1 cellular context compared by ENCODE assay signal in genomic region chr14:24135584-24135833, GRCh38.
TF ChIP-seq lines count a peak whose summit lies in the region.

No MANE protein-coding gene starts in this region.

TF ChIP-seq in H1, 55 proteins besides CTCF, POLR2A, EP300 and RAD21:
- TF ChIP-seq GTF2F1 (IDR thresholded peaks at IDR 0.05; ENCODE audit: borderline replicate concordance, low read depth, low read length) (no peak), NANOG (IDR thresholded peaks at IDR 0.05; ENCODE audit: insufficient read depth, low read depth, low read length, poor library complexity, severe bottlenecking) (no peak), CHD2 (IDR thresholded peaks at IDR 0.05; ENCODE audit: low read length) (no peak), RFX5 (IDR thresholded peaks at IDR 0.05; ENCODE audit: borderline replicate concordance, low read depth, low read length) (no peak), GABPA (IDR thresholded peaks at IDR 0.05; ENCODE audit: borderline replicate concordance, insufficient read depth, low read length) (no peak), MAFK (IDR thresholded peaks at IDR 0.05; ENCODE audit: low read depth, low read length) (no peak), POLR2AphosphoS5 (IDR thresholded peaks at IDR 0.05; ENCODE audit: low read depth, low read length) (no peak)
